12 cellular contexts compared by ENCODE assay signal in the genomic region with DNA sequence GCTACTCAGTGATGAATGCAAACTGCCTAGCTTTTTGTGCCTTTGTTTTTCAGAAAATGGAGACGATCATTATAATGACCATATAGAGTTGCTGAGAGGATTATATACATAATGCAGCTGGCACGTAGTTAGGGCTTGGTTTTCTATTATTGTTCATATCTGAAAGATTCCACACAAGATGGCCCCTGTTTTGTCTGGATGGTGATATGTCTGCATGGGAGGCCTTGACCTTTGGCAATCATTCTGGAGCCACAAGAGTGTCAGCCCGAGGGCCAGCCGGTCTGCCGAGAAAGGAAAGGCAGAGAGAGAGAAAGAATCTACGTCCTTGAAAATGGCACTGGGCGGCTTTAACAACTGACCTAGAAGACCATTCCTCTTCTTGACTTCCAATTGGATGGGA. TPM values are rescaled to one million over a fixed set of nuclear protein-coding genes. Genes with fewer than 3 reads are reported as not detected.
"Had no signal": no experiment of that assay in that cellular context is flagged by ENCODE, and none has a peak within 500 bp of the region (broad histone marks: within the 10 kb centered on the region; RNA-seq: fewer than 3 reads in every experiment).

No MANE protein-coding gene starts in this region.

- ATAC-seq: GM23338, HCT116 had no signal

- H3K9ac ChIP-seq: GM23248 had no signal

- H3K4me2 ChIP-seq: GM23338 had no signal

- H3K9me3 Mint-ChIP-seq: HFFc6 had no signal

- H3K27ac ChIP-seq: GM23248 had no signal

- H3K4me3 Mint-ChIP-seq: GM23338, H9, HFFc6 had no signal

- H3K27ac Mint-ChIP-seq: GM23338, H9, HFFc6 had no signal

- H3K36me3 ChIP-seq: HAP-1 had no signal

- H3K4me3 ChIP-seq: GM23248, GM23338, HAP-1 had no signal

- H2AFZ ChIP-seq: GM23248 had no signal

- FAIRE-seq: H1, H54 had no signal

- H3K4me1 ChIP-seq: HAP-1 had no signal

- DNase-seq: GM23248, GOT3, H7, H9, HCEC 1CT, HFFc6 had no signal

- H3K9me3 ChIP-seq: HAP-1 had no signal

RNA-seq across cellular contexts. Expression of gene SH2D1B, which starts 5.7 kb away (rescaled TPM):
- total RNA-seq: GM23248, GM23338, H1, H7, H9, HFFc6 had no signal
- polyA plus RNA-seq: GM23248, GM23338, H1 had no signal

RNA-seq across cellular contexts. Expression of gene SPATA46, which starts 41.0 kb away (rescaled TPM):
- total RNA-seq: GM23248, GM23338, H1, H4, H7, H9, HFFc6 had no signal
- polyA plus RNA-seq: GM23248, GM23338, H1 had no signal
